11 cellular contexts compared by ENCODE assay signal in the genomic region with DNA sequence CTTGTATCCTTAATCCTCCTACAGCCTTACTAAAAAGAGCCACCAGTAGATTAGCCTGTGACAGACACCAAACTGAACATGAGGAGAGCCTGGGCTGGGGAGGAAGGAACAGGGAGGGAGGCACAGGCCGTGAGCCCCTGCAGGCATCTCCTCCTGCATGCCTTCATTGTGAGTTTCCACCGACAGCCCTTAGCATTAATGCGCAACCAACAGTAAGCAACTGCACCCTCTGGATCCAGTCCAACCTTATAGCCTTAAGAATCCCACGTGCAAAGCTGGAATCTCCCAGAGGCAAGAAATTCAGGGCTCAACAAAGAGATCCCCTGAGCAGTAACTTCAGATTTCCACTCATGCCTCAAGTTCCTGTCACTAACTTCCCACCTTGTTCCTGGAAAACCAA.
DNase-seq lines count a peak whose midpoint lies in the region; ATAC-seq and TF ChIP-seq lines count a peak whose summit lies in the region.
"Had no signal": no experiment of that assay in that cellular context is flagged by ENCODE, and none has a peak within 500 bp of the region (broad histone marks: within the 10 kb centered on the region; RNA-seq: fewer than 3 reads in every experiment).

No MANE protein-coding gene starts in this region.

- H3K36me3 Mint-ChIP-seq in activated naive CD4-positive, alpha-beta T cell treated with anti-CD3 and anti-CD28 coated beads, Interleukin-2, amount 50 U/mL, for 24 hours = peaks cover 8% of the 10 kb centered on the region
- H3K36me3 Mint-ChIP-seq in activated naive CD8-positive, alpha-beta T cell = peaks cover 16% of the 10 kb centered on the region

- no peak overlapping the region for H3K4me3 ChIP-seq in tibial artery

- H3K9me3 ChIP-seq in tibial artery = no peaks in the 10 kb centered on the region

- peaks cover 7 to 100% (median 79%) of the 10 kb centered on the region in 4 donors for H3K4me1 ChIP-seq in tibial artery

- ATAC-seq in GM21529 (IDR thresholded peaks at IDR 0.05; ENCODE audit: unreplicated experiment) = no peak

- no peaks in the 10 kb centered on the region for H3K36me3 ChIP-seq in tibial artery

- peaks cover 96% of the 10 kb centered on the region for H3K4me1 Mint-ChIP-seq in activated naive CD4-positive, alpha-beta T cell treated with anti-CD3 and anti-CD28 coated beads, Interleukin-2, amount 50 U/mL, for 24 hours
- H3K4me1 Mint-ChIP-seq in activated naive CD8-positive, alpha-beta T cell (ENCODE audit: low read depth) = peaks cover 96% of the 10 kb centered on the region

- DNase-seq in activated naive CD4-positive, alpha-beta T cell treated with anti-CD3 and anti-CD28 coated beads, Interleukin-2, amount 50 U/mL, for 16 hours = no peak
- DNase-seq in iris pigment epithelial cell (ENCODE audit: low read depth) (peak; percentile 97), tibial artery (no peak), NCI-H2171 treated with DMSO at 0.1 percent for 48 hours (lab: John Stamatoyannopoulos, UW) (no peak), retina (no peak)
- DNase-seq: COR-L47; KBM-7; stimulated activated CD4-positive, alpha-beta T cell treated with anti-CD3 and anti-CD28 coated beads, Interleukin-1b, Interleukin-23, amount 100 ng/mL, for 48 hours had no signal

- no peaks in the 10 kb centered on the region for H3K9me3 Mint-ChIP-seq in activated naive CD4-positive, alpha-beta T cell treated with anti-CD3 and anti-CD28 coated beads, Interleukin-2, amount 50 U/mL, for 24 hours
- H3K9me3 Mint-ChIP-seq in activated naive CD8-positive, alpha-beta T cell (ENCODE audit: low read depth) = no peaks in the 10 kb centered on the region

- peak overlapping the region; percentile 97 for H3K4me3 Mint-ChIP-seq in activated naive CD4-positive, alpha-beta T cell treated with anti-CD3 and anti-CD28 coated beads, Interleukin-2, amount 50 U/mL, for 24 hours
- H3K4me3 Mint-ChIP-seq in activated naive CD8-positive, alpha-beta T cell = peak overlapping the region; percentile 97

- peak overlapping the region; percentile 98 for H3K27ac Mint-ChIP-seq in activated naive CD4-positive, alpha-beta T cell treated with anti-CD3 and anti-CD28 coated beads, Interleukin-2, amount 50 U/mL, for 24 hours
- H3K27ac Mint-ChIP-seq in activated naive CD8-positive, alpha-beta T cell = peak overlapping the region; percentile 99

- H3K27me3 Mint-ChIP-seq in activated naive CD4-positive, alpha-beta T cell treated with anti-CD3 and anti-CD28 coated beads, Interleukin-2, amount 50 U/mL, for 24 hours = no peaks in the 10 kb centered on the region
- H3K27me3 Mint-ChIP-seq in activated naive CD8-positive, alpha-beta T cell = no peaks in the 10 kb centered on the region

- intact Hi-C loops in tibial artery (cut with DNase I; ENCODE audit: low total_unique reads) = no loop called here

- peak overlapping the region; percentile 30 to 32 for H3K27ac ChIP-seq in tibial artery

- H3K27me3 ChIP-seq in tibial artery = no peaks in the 10 kb centered on the region

- TF ChIP-seq CTCF in tibial artery (IDR thresholded peaks at IDR 0.05) = no peak
